Comparison of ENCODE assay signal across 16 cellular contexts in genomic region chr4:76811604-76812412, GRCh38.
DNase-seq lines count a peak whose midpoint lies in the region; ATAC-seq and TF ChIP-seq lines count a peak whose summit lies in the region.
"Had no signal": no experiment of that assay in that cellular context is flagged by ENCODE, and none has a peak within 500 bp of the region (broad histone marks: within the 10 kb centered on the region; RNA-seq: fewer than 3 reads in every experiment).

No MANE protein-coding gene starts in this region.

- peak overlapping the region; percentile 31 for H3K27ac ChIP-seq in colonic mucosa
- peak overlapping the region in 7 of 8 donors; percentile 35 to 68 (median 55) for H3K27ac ChIP-seq in spleen

- peak overlapping the region; percentile 45 for H3K4me3 Mint-ChIP-seq in HFFc6
- H3K4me3 Mint-ChIP-seq: activated CD8-positive, alpha-beta T cell treated with anti-CD3 and anti-CD28 coated beads for 36 hours; activated naive CD4-positive, alpha-beta T cell treated with anti-CD3 and anti-CD28 coated beads, Interleukin-2, amount 10 ng/mL, durations not matched to agents 7 days and 5 days; stimulated activated effector memory CD8-positive, alpha-beta T cell treated with anti-CD3 and anti-CD28 coated beads, Interleukin-12 subunit alpha, Interleukin-12 subunit beta, amount 100 ng/mL, for 72 hours; T-helper 1 cell treated with Interleukin-12 subunit alpha and Interleukin-12 subunit beta and Interleukin-4 antibody, amounts not matched to agents 30 μg/mL and 1 μg/mL, for 36 hours had no signal

- peak; percentile 40 for DNase-seq in HFFc6
- no peak for DNase-seq in colonic mucosa
- peak; percentile 85 for DNase-seq in left kidney (ENCODE audit: low read depth, low spot score)
- DNase-seq in spleen = no peak
- DNase-seq in germinal center (ENCODE audit: low spot score) = no peak
- no peak for DNase-seq in globus pallidus (ENCODE audit: low spot score)
- no peak for DNase-seq in NCI-H128 (lab: John Stamatoyannopoulos, UW; ENCODE audit: unreplicated experiment)
- DNase-seq: activated CD8-positive, alpha-beta T cell treated with anti-CD3 and anti-CD28 coated beads for 36 hours; activated naive CD4-positive, alpha-beta T cell treated with anti-CD3 and anti-CD28 coated beads, Interleukin-2, amount 10 ng/mL, durations not matched to agents 7 days and 5 days; COR-L47; effector CD8-positive, alpha-beta T cell; naive B cell; NCI-H187 treated with DMSO at 0.1 percent for 48 hours had no signal

- H3K9ac ChIP-seq in colonic mucosa (ENCODE audit: low read depth in 2 of 2, low read length in 2 of 2) = no peak overlapping the region

- H3K27me3 ChIP-seq in colonic mucosa = no peaks in the 10 kb centered on the region
- H3K27me3 ChIP-seq in spleen (replicated peaks in 1 of 7) = peaks cover 0 to 11% (median 0%) of the 10 kb centered on the region in 7 donors

- H3K36me3 ChIP-seq in colonic mucosa (no peaks in the 10 kb centered on the region), spleen (no peaks in the 10 kb centered on the region)

- H3K27ac Mint-ChIP-seq in HFFc6 = peak overlapping the region; percentile 52
- H3K27ac Mint-ChIP-seq: activated CD8-positive, alpha-beta T cell treated with anti-CD3 and anti-CD28 coated beads for 36 hours; activated naive CD4-positive, alpha-beta T cell treated with anti-CD3 and anti-CD28 coated beads, Interleukin-2, amount 10 ng/mL, durations not matched to agents 7 days and 5 days; naive B cell; stimulated activated effector memory CD8-positive, alpha-beta T cell treated with anti-CD3 and anti-CD28 coated beads, Interleukin-12 subunit alpha, Interleukin-12 subunit beta, amount 100 ng/mL, for 72 hours; T-helper 1 cell treated with Interleukin-12 subunit alpha and Interleukin-12 subunit beta and Interleukin-4 antibody, amounts not matched to agents 30 μg/mL and 1 μg/mL, for 36 hours had no signal

- H3K4me1 Mint-ChIP-seq in HFFc6 (ENCODE audit: low read depth) = peaks cover 34% of the 10 kb centered on the region
- H3K4me1 Mint-ChIP-seq: activated naive CD4-positive, alpha-beta T cell treated with anti-CD3 and anti-CD28 coated beads, Interleukin-2, amount 10 ng/mL, durations not matched to agents 7 days and 5 days; naive B cell; stimulated activated effector memory CD8-positive, alpha-beta T cell treated with anti-CD3 and anti-CD28 coated beads, Interleukin-12 subunit alpha, Interleukin-12 subunit beta, amount 100 ng/mL, for 72 hours had no signal

- H3K9me3 ChIP-seq in colonic mucosa (no peaks in the 10 kb centered on the region), spleen (peaks cover 0 to 36% (median 22%) of the 10 kb centered on the region in 8 donors)

- H3K27me3 Mint-ChIP-seq in HFFc6 (ENCODE audit: insufficient read depth) = no peaks in the 10 kb centered on the region; the same call in 1 of the 2 replicates
- H3K27me3 Mint-ChIP-seq: activated CD8-positive, alpha-beta T cell treated with anti-CD3 and anti-CD28 coated beads for 36 hours had no signal

- no peak overlapping the region for H3K4me3 ChIP-seq in colonic mucosa
- no peak overlapping the region for H3K4me3 ChIP-seq in spleen

- H3K4me1 ChIP-seq in colonic mucosa (no peaks in the 10 kb centered on the region), spleen (no peaks in the 10 kb centered on the region)

- TF ChIP-seq CTCF in HFFc6 (IDR thresholded peaks at IDR 0.05) (no peak), colonic mucosa (IDR thresholded peaks at IDR 0.05) (no peak), spleen (IDR thresholded peaks at IDR 0.05 in 8 of 11, conservative IDR thresholded peaks at IDR 0.05 in 3 of 11) (no peak)

- no peak for TF ChIP-seq POLR2A in spleen (IDR thresholded peaks at IDR 0.05)

- ATAC-seq in HG03571 (IDR thresholded peaks at IDR 0.05; ENCODE audit: unreplicated experiment) = no peak
- ATAC-seq: activated CD8-positive, alpha-beta T cell treated with anti-CD3 and anti-CD28 coated beads for 36 hours; stimulated activated effector memory CD8-positive, alpha-beta T cell treated with anti-CD3 and anti-CD28 coated beads, Interleukin-12 subunit alpha, Interleukin-12 subunit beta, amount 100 ng/mL, for 72 hours had no signal

- peaks cover 28% of the 10 kb centered on the region for H3K36me3 Mint-ChIP-seq in HFFc6 (ENCODE audit: low read depth)
- H3K36me3 Mint-ChIP-seq: activated naive CD4-positive, alpha-beta T cell treated with anti-CD3 and anti-CD28 coated beads, Interleukin-2, amount 10 ng/mL, durations not matched to agents 7 days and 5 days; stimulated activated effector memory CD8-positive, alpha-beta T cell treated with anti-CD3 and anti-CD28 coated beads, Interleukin-12 subunit alpha, Interleukin-12 subunit beta, amount 100 ng/mL, for 72 hours had no signal

- intact Hi-C loops in colonic mucosa (cut with DNase I) (no loop called here), spleen (cut with DNase I; ENCODE audit: low total_unique reads) (no loop called here)

- H3K9me3 Mint-ChIP-seq in HFFc6 = peaks cover 35% of the 10 kb centered on the region

- WGBS in spleen, 5 donors = 36 to 45% (median 42%) methylated on average over 12 of the region's 12 CpGs

Comparison
In these comparisons a context has a peak if more than half of its experiments do, and no peak if none do; other contexts are left out.
1. DNase-seq: peak in HFFc6 (single experiment) and left kidney (single experiment); none in colonic mucosa (single experiment), spleen (single experiment), germinal center (single experiment), globus pallidus (single experiment) and NCI-H128 (single experiment).